In genomic region chr3:59451041-59451763, GRCh38 we compare ENCODE assay signal across 8 cellular contexts.
DNase-seq lines count a peak whose midpoint lies in the region; ATAC-seq and FAIRE-seq lines count a peak whose summit lies in the region.

No MANE protein-coding gene starts in this region.

- H3K27me3 Mint-ChIP-seq in activated naive CD8-positive, alpha-beta T cell treated with anti-CD3 and anti-CD28 coated beads, Interleukin-2, amount 50 U/mL, for 24 hours, result no peaks in the 10 kb centered on the region

- peak overlapping the region; percentile 85 for H3K27ac Mint-ChIP-seq in activated naive CD8-positive, alpha-beta T cell treated with anti-CD3 and anti-CD28 coated beads, Interleukin-2, amount 50 U/mL, for 24 hours

- peak; percentile 47 for DNase-seq in RPMI8226
- DNase-seq in activated naive CD8-positive, alpha-beta T cell treated with anti-CD3 and anti-CD28 coated beads, Interleukin-2, amount 50 U/mL, for 24 hours, result peak; percentile 27
- peak; percentile 7 to 12 for DNase-seq in stimulated activated CD4-positive, alpha-beta T cell treated with anti-CD3 and anti-CD28 coated beads, Interleukin-1b, Interleukin-23, amount 100 ng/mL, for 1 hour (ENCODE audit: low read depth in 2 of 2)
- no peak for DNase-seq in cortex of kidney (lab: John Stamatoyannopoulos, UW)
- DNase-seq in HTR-8/SVneo (ENCODE audit: insufficient read length, low spot score), result no peak
- DNase-seq in DMS114 treated with DMSO at 0.1 percent for 48 hours (lab: John Stamatoyannopoulos, UW; ENCODE audit: unreplicated experiment), result no peak

- H3K9me3 Mint-ChIP-seq in activated naive CD8-positive, alpha-beta T cell treated with anti-CD3 and anti-CD28 coated beads, Interleukin-2, amount 50 U/mL, for 24 hours, result peaks cover 4% of the 10 kb centered on the region

- peaks cover 75% of the 10 kb centered on the region for H3K4me1 Mint-ChIP-seq in activated naive CD8-positive, alpha-beta T cell treated with anti-CD3 and anti-CD28 coated beads, Interleukin-2, amount 50 U/mL, for 24 hours

- ATAC-seq in GM19023 (IDR thresholded peaks at IDR 0.05; ENCODE audit: unreplicated experiment) (peak; percentile 97), HG02970 (IDR thresholded peaks at IDR 0.05; ENCODE audit: low FRiP score, unreplicated experiment) (peak; percentile 92)
- ATAC-seq in activated naive CD8-positive, alpha-beta T cell treated with anti-CD3 and anti-CD28 coated beads, Interleukin-2, amount 50 U/mL, for 24 hours, result peak; percentile 91

- no peaks in the 10 kb centered on the region for H3K36me3 Mint-ChIP-seq in activated naive CD8-positive, alpha-beta T cell treated with anti-CD3 and anti-CD28 coated beads, Interleukin-2, amount 50 U/mL, for 24 hours (ENCODE audit: low read depth)

- FAIRE-seq in HTR-8/SVneo (lab: Jason Lieb, UNC), result no peak

- H3K4me3 Mint-ChIP-seq in activated naive CD8-positive, alpha-beta T cell treated with anti-CD3 and anti-CD28 coated beads, Interleukin-2, amount 50 U/mL, for 24 hours, result peak overlapping the region; percentile 52

Comparison
In these comparisons a context has a peak if more than half of its experiments do, and no peak if none do; other contexts are left out.
1. DNase-seq: peak in RPMI8226 (single experiment), activated naive CD8-positive, alpha-beta T cell treated with anti-CD3 and anti-CD28 coated beads, Interleukin-2, amount 50 U/mL, for 24 hours (single experiment) and stimulated activated CD4-positive, alpha-beta T cell treated with anti-CD3 and anti-CD28 coated beads, Interleukin-1b, Interleukin-23, amount 100 ng/mL, for 1 hour (2 of 2); none in cortex of kidney (single experiment), HTR-8/SVneo (single experiment) and DMS114 treated with DMSO at 0.1 percent for 48 hours (single experiment).
2. Peak in every context shown above with its lines, with median percentiles within 50 percentile points of each other: ATAC-seq.